In the genomic region with DNA sequence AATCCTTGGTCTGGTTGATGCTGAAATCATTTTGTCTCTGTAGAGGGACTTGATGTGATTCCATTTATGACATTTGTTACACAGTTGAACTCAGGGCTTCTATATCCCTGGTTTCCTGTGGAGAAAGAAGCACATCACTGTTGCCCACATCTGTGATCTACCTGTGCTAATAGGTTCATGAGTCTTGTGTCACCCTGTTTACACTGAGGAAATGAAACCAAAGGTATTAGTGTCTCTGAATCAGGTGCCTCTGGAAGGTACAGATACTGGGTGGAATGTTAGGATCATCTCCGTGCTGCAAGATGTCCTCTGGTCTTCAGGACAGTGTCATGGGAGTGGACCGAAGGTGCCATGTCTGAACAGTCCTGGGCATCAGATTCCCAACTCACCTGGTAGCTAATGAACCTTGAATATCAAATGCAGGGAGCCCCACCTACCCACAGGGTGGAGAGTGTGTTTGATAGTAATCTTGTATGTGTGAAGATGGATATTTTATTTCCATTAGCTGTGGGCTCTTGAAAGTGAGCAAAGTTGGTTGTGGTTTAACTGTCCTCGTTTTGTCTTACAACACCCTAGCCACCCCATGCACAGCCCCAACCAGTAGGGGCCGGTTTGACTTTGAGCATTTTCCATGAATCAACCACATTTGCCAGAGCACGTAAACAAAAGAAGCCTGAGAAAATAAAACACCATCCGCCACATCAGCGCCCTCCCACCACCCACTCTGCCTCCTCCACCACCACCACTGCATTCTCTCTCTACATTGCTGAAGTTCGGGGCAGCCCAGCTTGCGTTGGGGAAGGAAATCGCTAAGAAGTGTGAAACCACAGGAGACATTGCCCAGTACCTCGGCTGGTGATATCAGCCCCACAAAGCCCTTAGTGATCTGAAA, we compare ENCODE assay signal across 9 cellular contexts. TPM values are rescaled to one million over a fixed set of nuclear protein-coding genes. Genes with fewer than 3 reads are reported as not detected.
DNase-seq lines count a peak whose midpoint lies in the region; FAIRE-seq lines count a peak whose summit lies in the region.
"Had no signal": no experiment of that assay in that cellular context is flagged by ENCODE, and none has a peak within 500 bp of the region (broad histone marks: within the 10 kb centered on the region; RNA-seq: fewer than 3 reads in every experiment).

No MANE protein-coding gene starts in this region.

- FAIRE-seq in RCC 7860 (lab: Jason Lieb, UNC) = no peak
- FAIRE-seq: A204.1 had no signal

- H3K4me3 Mint-ChIP-seq in IgD-negative memory B cell = peak overlapping the region in 2 of 4 donors; percentile 19 to 71
- H3K4me3 Mint-ChIP-seq in activated CD4-positive, alpha-beta memory T cell treated with anti-CD3 and anti-CD28 coated beads, Interleukin-2, amount 10 ng/mL, durations not matched to agents 7 days and 5 days = peak overlapping the region; percentile 50

- CTCF ChIA-PET in activated CD4-positive, alpha-beta memory T cell treated with anti-CD3 and anti-CD28 coated beads, Interleukin-2, amount 10 ng/mL, durations not matched to agents 7 days and 5 days (lab: Charles Lee) = interaction anchor here (1.0 to 5.7 kb wide), 9 partner anchors 11 to 136 kb away, joined by 3 to 42 read pairs (median 5); no protein-coding TSS in a partner anchor

- DNase-seq in NK-92 treated with Interleukin-12 subunit alpha and Interleukin-12 subunit beta, amount 100 ng/mL, for 24 hours (lab: John Stamatoyannopoulos, UW) = peak; percentile 86
- no peak for DNase-seq in NK-92 (lab: John Stamatoyannopoulos, UW; ENCODE audit: unreplicated experiment)
- peak; percentile 91 for DNase-seq in activated CD4-positive, alpha-beta memory T cell treated with anti-CD3 and anti-CD28 coated beads, Interleukin-2, amount 10 ng/mL, durations not matched to agents 7 days and 5 days
- peak; percentile 80 for DNase-seq in cardiac septum (ENCODE audit: low spot score)
- peak; percentile 48 to 53 for DNase-seq in stimulated activated CD8-positive, alpha-beta memory T cell treated with anti-CD3 and anti-CD28 coated beads, Interleukin-4, amount 100 ng/mL, for 1 hour (ENCODE audit: low read depth in 2 of 2, low spot score in 1 of 2)
- no peak for DNase-seq in SK-N-DZ (ENCODE audit: low spot score)
- no peak for DNase-seq in RCC 7860 (ENCODE audit: low spot score)

- peak overlapping the region; percentile 13 to 54 (median 30) for H3K27ac Mint-ChIP-seq in IgD-negative memory B cell
- peak overlapping the region; percentile 94 for H3K27ac Mint-ChIP-seq in activated CD4-positive, alpha-beta memory T cell treated with anti-CD3 and anti-CD28 coated beads, Interleukin-2, amount 10 ng/mL, durations not matched to agents 7 days and 5 days

- peaks cover 8 to 18% (median 17%) of the 10 kb centered on the region in 3 donors for H3K4me1 Mint-ChIP-seq in IgD-negative memory B cell
- peaks cover 75% of the 10 kb centered on the region for H3K4me1 Mint-ChIP-seq in activated CD4-positive, alpha-beta memory T cell treated with anti-CD3 and anti-CD28 coated beads, Interleukin-2, amount 10 ng/mL, durations not matched to agents 7 days and 5 days

- H3K27me3 Mint-ChIP-seq in IgD-negative memory B cell = no peaks in the 10 kb centered on the region
- H3K27me3 Mint-ChIP-seq in activated CD4-positive, alpha-beta memory T cell treated with anti-CD3 and anti-CD28 coated beads, Interleukin-2, amount 10 ng/mL, durations not matched to agents 7 days and 5 days = no peaks in the 10 kb centered on the region

- H3K9me3 Mint-ChIP-seq in IgD-negative memory B cell = peaks cover 0 to 2% (median 0%) of the 10 kb centered on the region in 3 donors
- H3K9me3 Mint-ChIP-seq in activated CD4-positive, alpha-beta memory T cell treated with anti-CD3 and anti-CD28 coated beads, Interleukin-2, amount 10 ng/mL, durations not matched to agents 7 days and 5 days = no peaks in the 10 kb centered on the region

- H3K36me3 Mint-ChIP-seq in IgD-negative memory B cell = peaks cover 8% of the 10 kb centered on the region
- peaks cover 52% of the 10 kb centered on the region for H3K36me3 Mint-ChIP-seq in activated CD4-positive, alpha-beta memory T cell treated with anti-CD3 and anti-CD28 coated beads, Interleukin-2, amount 10 ng/mL, durations not matched to agents 7 days and 5 days (ENCODE audit: low read depth)

- intact Hi-C loops in cardiac septum (cut with DNase I) = no loop called here

- POLR2A ChIA-PET in activated CD4-positive, alpha-beta memory T cell treated with anti-CD3 and anti-CD28 coated beads, Interleukin-2, amount 10 ng/mL, durations not matched to agents 7 days and 5 days (lab: Charles Lee) = interaction anchor here (0.9 to 3.2 kb wide), 10 partner anchors 11 to 137 kb away, joined by 3 to 11 read pairs (median 6); a partner anchor contains a TSS

RNA-seq across cellular contexts. Expression of a gene that starts 54.7 kb away (rescaled TPM):
- polyA plus RNA-seq in IgD-negative memory B cell = 48.9 TPM
- 10 to 100 TPM; 24.4 to 28.9 TPM for total RNA-seq in activated CD4-positive, alpha-beta memory T cell treated with anti-CD3 and anti-CD28 coated beads, Interleukin-2, amount 10 ng/mL, durations not matched to agents 7 days and 5 days
- 26.4 TPM for total RNA-seq in cardiac septum
- 88.9 and 106 TPM in 2 replicates for polyA plus RNA-seq in SK-N-DZ (2014; cell fraction: cytosol; rRNA removed)
- polyA plus RNA-seq in SK-N-DZ (2014; cell fraction: nucleus; rRNA removed) = 69.4 and 71.9 TPM in 2 replicates

Comparison
In these comparisons a context has a peak if more than half of its experiments do, and no peak if none do; other contexts are left out.
1. DNase-seq: peak in NK-92 treated with Interleukin-12 subunit alpha and Interleukin-12 subunit beta, amount 100 ng/mL, for 24 hours (single experiment), activated CD4-positive, alpha-beta memory T cell treated with anti-CD3 and anti-CD28 coated beads, Interleukin-2, amount 10 ng/mL, durations not matched to agents 7 days and 5 days (single experiment), cardiac septum (single experiment) and stimulated activated CD8-positive, alpha-beta memory T cell treated with anti-CD3 and anti-CD28 coated beads, Interleukin-4, amount 100 ng/mL, for 1 hour (2 of 2); none in NK-92 (single experiment), SK-N-DZ (single experiment) and RCC 7860 (single experiment).